In the genomic region with DNA sequence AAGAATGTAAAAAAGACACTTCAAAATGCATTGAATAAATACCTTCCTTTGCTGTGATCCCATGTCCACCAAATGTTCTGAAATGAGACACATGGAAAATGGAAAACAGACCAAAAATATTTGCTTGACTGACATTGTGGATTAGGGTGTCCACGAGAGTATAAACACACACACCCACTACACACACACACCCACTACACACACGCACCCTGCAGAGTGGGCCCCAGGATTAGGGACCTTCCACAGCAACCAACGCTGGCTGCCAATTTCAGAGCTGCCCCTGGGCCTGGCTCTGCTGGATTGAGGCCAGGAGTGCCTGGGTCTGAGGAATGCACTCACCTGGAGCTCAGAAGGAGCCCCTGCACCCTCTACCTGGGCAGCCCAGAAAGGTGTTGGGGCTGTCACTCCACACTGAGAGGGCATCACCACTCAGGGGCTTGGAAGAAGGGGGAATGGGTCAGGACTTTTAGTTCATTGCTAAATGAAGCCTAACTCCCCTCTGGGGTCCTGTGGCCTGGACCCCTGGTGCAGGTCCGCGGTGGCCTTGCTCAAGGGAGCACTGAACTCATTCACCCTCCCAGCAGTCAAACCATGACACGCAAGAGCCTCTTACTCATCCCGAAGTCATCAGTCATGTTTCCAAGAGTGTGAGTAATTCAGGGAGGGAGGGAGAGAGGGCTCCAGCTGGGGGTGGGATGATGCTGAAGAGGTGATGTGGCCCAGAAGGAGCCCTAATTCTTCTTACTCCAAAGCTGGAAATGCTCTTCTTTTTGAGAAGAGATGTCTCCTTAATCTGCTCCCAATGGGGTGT, we compare ENCODE assay signal across 9 cellular contexts. TPM values are rescaled to one million over a fixed set of nuclear protein-coding genes. Genes with fewer than 3 reads are reported as not detected.
DNase-seq lines count a peak whose midpoint lies in the region; ATAC-seq, FAIRE-seq and TF ChIP-seq lines count a peak whose summit lies in the region.
"Had no signal": no experiment of that assay in that cellular context is flagged by ENCODE, and none has a peak within 500 bp of the region (broad histone marks: within the 10 kb centered on the region; RNA-seq: fewer than 3 reads in every experiment).

No MANE protein-coding gene starts in this region.

- H3K4me3 Mint-ChIP-seq in activated T-cell treated with anti-CD3 and anti-CD28 coated beads, Interleukin-2, amount 50 U/mL, for 72 hours, result peak overlapping the region; percentile 66 to 76
- H3K4me3 Mint-ChIP-seq: nephron had no signal

- H3K27me3 ChIP-seq in keratinocyte (ENCODE audit: control insufficient read depth, extremely low read depth, insufficient read depth, low read length) (no peaks in the 10 kb centered on the region), thyroid gland (no peaks in the 10 kb centered on the region)

- DNase-seq in left cardiac atrium, result no peak
- no peak for DNase-seq in Right ventricle myocardium superior
- peak; percentile 77 to 83 for DNase-seq in activated T-cell treated with anti-CD3 and anti-CD28 coated beads, Interleukin-2, amount 50 U/mL, for 72 hours
- peak; percentile 85 for DNase-seq in keratinocyte (ENCODE audit: low read depth, low spot score)
- peak; percentile 70 to 77 for DNase-seq in thyroid gland
- DNase-seq in NCI-H146 (lab: John Stamatoyannopoulos, UW), result no peak
- no peak for DNase-seq in GDM1 (lab: John Stamatoyannopoulos, UW)

- H4K20me1 ChIP-seq in keratinocyte (ENCODE audit: control insufficient read depth, extremely low read depth, insufficient read depth, low read length), result no peaks in the 10 kb centered on the region

- H3K9me3 ChIP-seq in keratinocyte (ENCODE audit: control insufficient read depth, low read depth, low read length) (no peaks in the 10 kb centered on the region), thyroid gland (no peaks in the 10 kb centered on the region)

- dilution Hi-C loops in keratinocyte (cut with MboI; ENCODE audit: extremely low pct_ligation_motif_present, low sequenced_read_pairs), result no loop called here

- peaks cover 3 to 6% of the 10 kb centered on the region in 2 donors for H3K9me3 Mint-ChIP-seq in activated T-cell treated with anti-CD3 and anti-CD28 coated beads, Interleukin-2, amount 50 U/mL, for 72 hours
- H3K9me3 Mint-ChIP-seq: nephron had no signal

- peak overlapping the region; percentile 97 for H3K27ac Mint-ChIP-seq in activated T-cell treated with anti-CD3 and anti-CD28 coated beads, Interleukin-2, amount 50 U/mL, for 72 hours
- H3K27ac Mint-ChIP-seq: nephron had no signal

- no peak for TF ChIP-seq POLR2A in thyroid gland (IDR thresholded peaks at IDR 0.05)

- ATAC-seq in left cardiac atrium, result peak; percentile 46 to 88
- ATAC-seq in Right ventricle myocardium superior (ENCODE audit: poor library complexity), result no peak
- peak; percentile 73 for ATAC-seq in activated T-cell treated with anti-CD3 and anti-CD28 coated beads, Interleukin-2, amount 50 U/mL, for 72 hours (replicated peaks in 1 of 2)
- ATAC-seq in HG02884 (IDR thresholded peaks at IDR 0.05; ENCODE audit: unreplicated experiment), result no peak

- peak overlapping the region; percentile 71 for H3K4me2 ChIP-seq in keratinocyte (ENCODE audit: control insufficient read depth, extremely low read depth, insufficient read depth, low read depth, low read length)

- H3K4me1 Mint-ChIP-seq in activated T-cell treated with anti-CD3 and anti-CD28 coated beads, Interleukin-2, amount 50 U/mL, for 72 hours (ENCODE audit: low read depth), result peaks cover 88% of the 10 kb centered on the region
- H3K4me1 Mint-ChIP-seq: nephron had no signal

- WGBS in thyroid gland, 2 donors, result 43 to 56% methylated on average over 7 of the region's 7 CpGs

- peak; percentile 87 for FAIRE-seq in keratinocyte (lab: Jason Lieb, UNC)

- peak overlapping the region in 2 of 3 experiments; percentile 8 to 17 for H3K4me3 ChIP-seq in keratinocyte (ENCODE audit: control insufficient read depth in 2 of 3, extremely low read depth in 1 of 3, insufficient read depth in 2 of 3, low read depth in 1 of 3, low read length in 3 of 3)
- H3K4me3 ChIP-seq in thyroid gland (replicated peaks in 1 of 3), result no peak overlapping the region

- H3K27ac ChIP-seq in keratinocyte (ENCODE audit: control insufficient read depth, insufficient read depth, low read length) (peak overlapping the region; percentile 82), thyroid gland (no peak overlapping the region)

- no peaks in the 10 kb centered on the region for H3K79me2 ChIP-seq in keratinocyte (ENCODE audit: control insufficient read depth, insufficient read depth, low read length)

- no peaks in the 10 kb centered on the region for H3K9me1 ChIP-seq in keratinocyte (ENCODE audit: control insufficient read depth, extremely low read depth, insufficient read depth, low read length)

- H3K27me3 Mint-ChIP-seq in activated T-cell treated with anti-CD3 and anti-CD28 coated beads, Interleukin-2, amount 50 U/mL, for 72 hours (ENCODE audit: low read depth), result no peaks in the 10 kb centered on the region

- TF ChIP-seq CTCF in keratinocyte (optimal IDR thresholded peaks at IDR 0.05 in 1 of 3, IDR thresholded peaks at IDR 0.05 in 1 of 3, conservative IDR thresholded peaks at IDR 0.05 in 1 of 3; ENCODE audit: extremely low read depth in 1 of 3, insufficient read depth in 2 of 3, low read length in 3 of 3) (no peak), thyroid gland (IDR thresholded peaks at IDR 0.05) (no peak)

- peak overlapping the region; percentile 58 for H3K9ac ChIP-seq in keratinocyte (ENCODE audit: control insufficient read depth, extremely low read depth, insufficient read depth, low read length)

- H2AFZ ChIP-seq in keratinocyte (ENCODE audit: control insufficient read depth, low read length), result peak overlapping the region; percentile 35

- H3K36me3 ChIP-seq in keratinocyte (ENCODE audit: control insufficient read depth in 2 of 2, extremely low read depth in 1 of 2, insufficient read depth in 2 of 2, low read length in 2 of 2), result no peaks in the 10 kb centered on the region
- no peaks in the 10 kb centered on the region for H3K36me3 ChIP-seq in thyroid gland

- intact Hi-C loops in left cardiac atrium (cut with DNase I), result no loop called here
- intact Hi-C loops in Right ventricle myocardium superior (cut with DNase I), result no loop called here
- intact Hi-C loops in thyroid gland (cut with DNase I), result no loop called here

- H3K36me3 Mint-ChIP-seq in activated T-cell treated with anti-CD3 and anti-CD28 coated beads, Interleukin-2, amount 50 U/mL, for 72 hours (ENCODE audit: insufficient read depth in 2 of 2), result peaks cover 2 to 11% of the 10 kb centered on the region in 2 donors

- H3K4me1 ChIP-seq in keratinocyte (ENCODE audit: control insufficient read depth, extremely low read depth, insufficient read depth, low read length) (peaks cover 63% of the 10 kb centered on the region), thyroid gland (peaks cover 5 to 9% of the 10 kb centered on the region in 2 donors)

RNA-seq across cellular contexts. Expression of a gene that starts 50.2 kb away (rescaled TPM):
- total RNA-seq in left cardiac atrium, result 1 to 10 TPM; 2.8 to 6.2 TPM
- 1.8 TPM for total RNA-seq in Right ventricle myocardium superior
- 1 to 10 TPM in 1 of 2 donors, under 1 TPM in 1; 0.72 to 1.9 TPM for total RNA-seq in activated T-cell treated with anti-CD3 and anti-CD28 coated beads, Interleukin-2, amount 50 U/mL, for 72 hours
- polyA plus RNA-seq in keratinocyte, result 5.2 to 6.7 TPM (median 5.4 TPM) in 3 replicates
- 2.6 TPM for polyA plus RNA-seq in keratinocyte (2011; ENCODE audit: low read depth)
- polyA plus RNA-seq in keratinocyte (2011; cell fraction: cytosol; rRNA removed), result 3.7 and 3.9 TPM in 2 replicates
- polyA plus RNA-seq in keratinocyte (2011; cell fraction: nucleus; rRNA removed), result 10.8 and 14.7 TPM in 2 replicates
- polyA plus RNA-seq in keratinocyte (2012; ENCODE audit: low replicate concordance), result 1.8 and 5.1 TPM in 2 replicates
- polyA minus RNA-seq in keratinocyte, result 5.0 to 10.9 TPM (median 6.7 TPM) in 3 replicates
- 4.6 TPM for polyA minus RNA-seq in keratinocyte (2011; cell fraction: cytosol; rRNA and poly(A)+ RNA removed)
- polyA minus RNA-seq in keratinocyte (2011; cell fraction: nucleus; rRNA and poly(A)+ RNA removed), result 3.0 and 7.8 TPM in 2 replicates
- total RNA-seq in thyroid gland, result 1 to 10 TPM; 1.2 to 3.3 (median 1.8) TPM

RNA-seq across cellular contexts. Expression of a gene that starts 53.0 kb away (rescaled TPM):
- total RNA-seq in left cardiac atrium, result 100 to 1,000 TPM in 1 of 2 donors, 10 to 100 TPM in 1; 66.6 to 140 TPM
- 45.7 TPM for total RNA-seq in Right ventricle myocardium superior
- total RNA-seq in activated T-cell treated with anti-CD3 and anti-CD28 coated beads, Interleukin-2, amount 50 U/mL, for 72 hours, result 100 to 1,000 TPM; 176 to 248 TPM
- 20.4 to 32.7 TPM (median 24.1 TPM) in 3 replicates for polyA plus RNA-seq in keratinocyte
- polyA plus RNA-seq in keratinocyte (2011; ENCODE audit: low read depth), result 34.5 TPM
- 20.3 and 23.5 TPM in 2 replicates for polyA plus RNA-seq in keratinocyte (2011; cell fraction: cytosol; rRNA removed)
- 65.4 and 67.8 TPM in 2 replicates for polyA plus RNA-seq in keratinocyte (2011; cell fraction: nucleus; rRNA removed)
- polyA plus RNA-seq in keratinocyte (2012; ENCODE audit: low replicate concordance), result 24.4 and 59.1 TPM in 2 replicates
- 40.4 to 67.6 TPM (median 60.8 TPM) in 3 replicates for polyA minus RNA-seq in keratinocyte
- 47.8 TPM for polyA minus RNA-seq in keratinocyte (2011; cell fraction: cytosol; rRNA and poly(A)+ RNA removed)
- 63.4 and 86.1 TPM in 2 replicates for polyA minus RNA-seq in keratinocyte (2011; cell fraction: nucleus; rRNA and poly(A)+ RNA removed)
- total RNA-seq in thyroid gland, result 10 to 100 TPM; 30.7 to 85.1 (median 40.6) TPM

Comparison
In these comparisons a context has a peak if more than half of its experiments do, and no peak if none do; other contexts are left out.
1. ATAC-seq: peak in left cardiac atrium (2 of 2) and activated T-cell treated with anti-CD3 and anti-CD28 coated beads, Interleukin-2, amount 50 U/mL, for 72 hours (2 of 2); none in Right ventricle myocardium superior (single experiment) and HG02884 (single experiment).
2. DNase-seq: peak in activated T-cell treated with anti-CD3 and anti-CD28 coated beads, Interleukin-2, amount 50 U/mL, for 72 hours (2 of 2), keratinocyte (single experiment) and thyroid gland (2 of 2); none in left cardiac atrium (single experiment), Right ventricle myocardium superior (single experiment), NCI-H146 (single experiment) and GDM1 (single experiment).
3. H3K4me3 ChIP-seq: peak in keratinocyte (2 of 3); none in thyroid gland (0 of 3).